In the genomic region with DNA sequence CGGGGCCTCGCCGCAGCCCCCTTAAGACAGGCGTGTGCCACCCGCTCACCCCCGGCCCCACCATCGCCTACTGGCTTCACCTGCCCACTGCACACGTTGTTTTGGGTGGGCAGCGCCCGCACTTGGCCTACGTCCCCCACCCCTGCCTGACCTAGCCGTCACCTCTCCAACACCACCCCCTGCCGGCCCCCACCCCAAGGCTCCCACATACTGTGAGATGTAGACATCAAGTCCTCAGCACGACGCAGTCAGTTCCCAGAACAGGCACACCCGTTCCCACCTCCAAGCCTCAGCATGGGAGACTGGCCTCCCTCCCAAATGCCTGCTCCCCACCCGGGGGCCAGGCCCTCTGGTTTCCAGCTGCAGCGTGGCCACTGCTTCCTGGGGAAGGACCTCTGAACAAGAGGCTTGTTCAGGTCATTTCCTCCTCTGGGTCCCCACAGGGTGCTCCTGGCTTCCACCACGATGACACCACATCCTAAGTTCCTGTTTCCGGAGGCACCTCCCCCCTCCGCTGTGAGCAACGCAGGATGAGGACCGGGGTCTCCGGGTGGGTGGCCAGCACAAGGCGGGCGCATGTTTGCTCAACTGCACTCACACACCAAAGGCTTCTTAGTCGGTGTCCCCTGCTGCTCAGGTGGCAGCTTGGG, we compare ENCODE assay signal across 1 cellular context.
TF ChIP-seq lines count a peak whose summit lies in the region.

No MANE protein-coding gene starts in this region.

TF ChIP-seq in SK-N-SH, 30 proteins besides CTCF, POLR2A, EP300 and RAD21 (continued from another document):
- TF ChIP-seq, protein P1, sequence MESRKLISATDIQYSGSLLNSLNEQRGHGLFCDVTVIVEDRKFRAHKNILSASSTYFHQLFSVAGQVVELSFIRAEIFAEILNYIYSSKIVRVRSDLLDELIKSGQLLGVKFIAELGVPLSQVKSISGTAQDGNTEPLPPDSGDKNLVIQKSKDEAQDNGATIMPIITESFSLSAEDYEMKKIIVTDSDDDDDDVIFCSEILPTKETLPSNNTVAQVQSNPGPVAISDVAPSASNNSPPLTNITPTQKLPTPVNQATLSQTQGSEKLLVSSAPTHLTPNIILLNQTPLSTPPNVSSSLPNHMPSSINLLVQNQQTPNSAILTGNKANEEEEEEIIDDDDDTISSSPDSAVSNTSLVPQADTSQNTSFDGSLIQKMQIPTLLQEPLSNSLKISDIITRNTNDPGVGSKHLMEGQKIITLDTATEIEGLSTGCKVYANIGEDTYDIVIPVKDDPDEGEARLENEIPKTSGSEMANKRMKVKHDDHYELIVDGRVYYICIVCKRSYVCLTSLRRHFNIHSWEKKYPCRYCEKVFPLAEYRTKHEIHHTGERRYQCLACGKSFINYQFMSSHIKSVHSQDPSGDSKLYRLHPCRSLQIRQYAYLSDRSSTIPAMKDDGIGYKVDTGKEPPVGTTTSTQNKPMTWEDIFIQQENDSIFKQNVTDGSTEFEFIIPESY (IDR thresholded peaks at IDR 0.05; ENCODE audit: borderline replicate concordance, low read depth) = no peak
- TF ChIP-seq MXI1 (IDR thresholded peaks at IDR 0.05; ENCODE audit: low read depth, low read length) = no peak
- TF ChIP-seq, protein P2, sequence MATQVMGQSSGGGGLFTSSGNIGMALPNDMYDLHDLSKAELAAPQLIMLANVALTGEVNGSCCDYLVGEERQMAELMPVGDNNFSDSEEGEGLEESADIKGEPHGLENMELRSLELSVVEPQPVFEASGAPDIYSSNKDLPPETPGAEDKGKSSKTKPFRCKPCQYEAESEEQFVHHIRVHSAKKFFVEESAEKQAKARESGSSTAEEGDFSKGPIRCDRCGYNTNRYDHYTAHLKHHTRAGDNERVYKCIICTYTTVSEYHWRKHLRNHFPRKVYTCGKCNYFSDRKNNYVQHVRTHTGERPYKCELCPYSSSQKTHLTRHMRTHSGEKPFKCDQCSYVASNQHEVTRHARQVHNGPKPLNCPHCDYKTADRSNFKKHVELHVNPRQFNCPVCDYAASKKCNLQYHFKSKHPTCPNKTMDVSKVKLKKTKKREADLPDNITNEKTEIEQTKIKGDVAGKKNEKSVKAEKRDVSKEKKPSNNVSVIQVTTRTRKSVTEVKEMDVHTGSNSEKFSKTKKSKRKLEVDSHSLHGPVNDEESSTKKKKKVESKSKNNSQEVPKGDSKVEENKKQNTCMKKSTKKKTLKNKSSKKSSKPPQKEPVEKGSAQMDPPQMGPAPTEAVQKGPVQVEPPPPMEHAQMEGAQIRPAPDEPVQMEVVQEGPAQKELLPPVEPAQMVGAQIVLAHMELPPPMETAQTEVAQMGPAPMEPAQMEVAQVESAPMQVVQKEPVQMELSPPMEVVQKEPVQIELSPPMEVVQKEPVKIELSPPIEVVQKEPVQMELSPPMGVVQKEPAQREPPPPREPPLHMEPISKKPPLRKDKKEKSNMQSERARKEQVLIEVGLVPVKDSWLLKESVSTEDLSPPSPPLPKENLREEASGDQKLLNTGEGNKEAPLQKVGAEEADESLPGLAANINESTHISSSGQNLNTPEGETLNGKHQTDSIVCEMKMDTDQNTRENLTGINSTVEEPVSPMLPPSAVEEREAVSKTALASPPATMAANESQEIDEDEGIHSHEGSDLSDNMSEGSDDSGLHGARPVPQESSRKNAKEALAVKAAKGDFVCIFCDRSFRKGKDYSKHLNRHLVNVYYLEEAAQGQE (IDR thresholded peaks at IDR 0.05; ENCODE audit: low read depth, low read length) = no peak
- no peak for TF ChIP-seq SMC3 (IDR thresholded peaks at IDR 0.05; ENCODE audit: low read depth, low read length)
- no peak for TF ChIP-seq CHD2 (IDR thresholded peaks at IDR 0.05; ENCODE audit: low read length, partially characterized antibody)
- no peak for TF ChIP-seq YY1 (IDR thresholded peaks at IDR 0.05; ENCODE audit: low read depth)
- TF ChIP-seq, protein P3, sequence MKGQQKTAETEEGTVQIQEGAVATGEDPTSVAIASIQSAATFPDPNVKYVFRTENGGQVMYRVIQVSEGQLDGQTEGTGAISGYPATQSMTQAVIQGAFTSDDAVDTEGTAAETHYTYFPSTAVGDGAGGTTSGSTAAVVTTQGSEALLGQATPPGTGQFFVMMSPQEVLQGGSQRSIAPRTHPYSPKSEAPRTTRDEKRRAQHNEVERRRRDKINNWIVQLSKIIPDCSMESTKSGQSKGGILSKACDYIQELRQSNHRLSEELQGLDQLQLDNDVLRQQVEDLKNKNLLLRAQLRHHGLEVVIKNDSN (IDR thresholded peaks at IDR 0.05; ENCODE audit: borderline replicate concordance, low read depth) = no peak
- TF ChIP-seq TCF12 (IDR thresholded peaks at IDR 0.05) = no peak
- TF ChIP-seq, protein P4, sequence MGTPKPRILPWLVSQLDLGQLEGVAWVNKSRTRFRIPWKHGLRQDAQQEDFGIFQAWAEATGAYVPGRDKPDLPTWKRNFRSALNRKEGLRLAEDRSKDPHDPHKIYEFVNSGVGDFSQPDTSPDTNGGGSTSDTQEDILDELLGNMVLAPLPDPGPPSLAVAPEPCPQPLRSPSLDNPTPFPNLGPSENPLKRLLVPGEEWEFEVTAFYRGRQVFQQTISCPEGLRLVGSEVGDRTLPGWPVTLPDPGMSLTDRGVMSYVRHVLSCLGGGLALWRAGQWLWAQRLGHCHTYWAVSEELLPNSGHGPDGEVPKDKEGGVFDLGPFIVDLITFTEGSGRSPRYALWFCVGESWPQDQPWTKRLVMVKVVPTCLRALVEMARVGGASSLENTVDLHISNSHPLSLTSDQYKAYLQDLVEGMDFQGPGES (IDR thresholded peaks at IDR 0.05; ENCODE audit: low read depth, low read length) = no peak
- TF ChIP-seq RCOR1 (IDR thresholded peaks at IDR 0.05; ENCODE audit: low read length) = no peak
TF ChIP-seq in SK-N-SH: peak in this region for 0.
